Comparison of ENCODE assay signal across 30 cellular contexts in genomic region chr2:96402591-96402990, GRCh38.
"Had no signal": no experiment of that assay in that cellular context is flagged by ENCODE, and none has a peak within 500 bp of the region (broad histone marks: within the 10 kb centered on the region; RNA-seq: fewer than 3 reads in every experiment).

No MANE protein-coding gene starts in this region.

- H3K4me3 Mint-ChIP-seq: activated CD8-positive, alpha-beta T cell treated with anti-CD3 and anti-CD28 coated beads, Interleukin-2, amount 10 ng/mL, durations not matched to agents 7 days and 5 days; activated naive CD4-positive, alpha-beta T cell treated with anti-CD3 and anti-CD28 coated beads, Interleukin-2, amount 10 ng/mL, durations not matched to agents 7 days and 5 days; activated naive CD8-positive, alpha-beta T cell; activated naive CD8-positive, alpha-beta T cell treated with anti-CD3 and anti-CD28 coated beads, Interleukin-2, amount 50 U/mL, for 24 hours; brain; T-helper 1 cell treated with Interleukin-12 subunit alpha and Interleukin-12 subunit beta and Interleukin-4 antibody, amounts not matched to agents 30 μg/mL and 1 μg/mL, for 36 hours; T-helper 2 cell treated with Interferon-gamma antibody and Interleukin-4, amounts not matched to agents 5 μg/mL and 100 μg/mL, for 36 hours; WTC11 had no signal

- H3K27me3 ChIP-seq: SJSA1 had no signal

- H3K36me3 ChIP-seq: SJSA1 had no signal

- H3K4me3 ChIP-seq: K562, SJSA1 had no signal

- H3K27ac Mint-ChIP-seq: activated CD8-positive, alpha-beta T cell treated with anti-CD3 and anti-CD28 coated beads, Interleukin-2, amount 10 ng/mL, durations not matched to agents 7 days and 5 days; activated naive CD4-positive, alpha-beta T cell treated with anti-CD3 and anti-CD28 coated beads, Interleukin-2, amount 10 ng/mL, durations not matched to agents 7 days and 5 days; activated naive CD8-positive, alpha-beta T cell; activated naive CD8-positive, alpha-beta T cell treated with anti-CD3 and anti-CD28 coated beads, Interleukin-2, amount 50 U/mL, for 24 hours; brain; T-helper 1 cell treated with Interleukin-12 subunit alpha and Interleukin-12 subunit beta and Interleukin-4 antibody, amounts not matched to agents 30 μg/mL and 1 μg/mL, for 36 hours; T-helper 2 cell treated with Interferon-gamma antibody and Interleukin-4, amounts not matched to agents 5 μg/mL and 100 μg/mL, for 36 hours; WTC11 had no signal

- H3K9me3 ChIP-seq: SJSA1, SK-N-SH had no signal

- H3K9me3 Mint-ChIP-seq: activated naive CD4-positive, alpha-beta T cell treated with anti-CD3 and anti-CD28 coated beads, Interleukin-2, amount 10 ng/mL, durations not matched to agents 7 days and 5 days; activated naive CD8-positive, alpha-beta T cell treated with anti-CD3 and anti-CD28 coated beads, Interleukin-2, amount 50 U/mL, for 24 hours; brain; T-helper 1 cell treated with Interleukin-12 subunit alpha and Interleukin-12 subunit beta and Interleukin-4 antibody, amounts not matched to agents 30 μg/mL and 1 μg/mL, for 36 hours; T-helper 2 cell treated with Interferon-gamma antibody and Interleukin-4, amounts not matched to agents 5 μg/mL and 100 μg/mL, for 36 hours; WTC11 had no signal

- H3K27ac ChIP-seq: SJSA1 had no signal

- H3K9ac ChIP-seq: SK-N-SH had no signal

- FAIRE-seq: bronchial epithelial cell, K562, TTC549 had no signal

- DNase-seq: activated CD4-positive, alpha-beta T cell treated with anti-CD3 and anti-CD28 coated beads for 4 hours; activated CD8-positive, alpha-beta memory T cell treated with anti-CD3 and anti-CD28 coated beads, Interleukin-2, amount 50 U/mL, for 48 hours; activated CD8-positive, alpha-beta T cell treated with anti-CD3 and anti-CD28 coated beads, Interleukin-2, amount 10 ng/mL, durations not matched to agents 7 days and 5 days; activated effector memory CD4-positive, alpha-beta T cell treated with Interleukin-2 at 50 U/mL for 16 hours; activated naive CD4-positive, alpha-beta T cell treated with anti-CD3 and anti-CD28 coated beads, Interleukin-2, amount 10 ng/mL, durations not matched to agents 7 days and 5 days; activated naive CD8-positive, alpha-beta T cell treated with anti-CD3 and anti-CD28 coated beads, Interleukin-2, amount 50 U/mL, for 24 hours; activated T-cell treated with anti-CD3 and anti-CD28 coated beads, Interleukin-2, amount 50 U/mL, for 48 hours; anterior cingulate cortex; central memory CD4-positive, alpha-beta T cell; IMR-90; NCI-H1092 treated with DMSO at 0.1 percent for 48 hours; NCI-H1417; NCI-H146; NCI-H187; NCI-H2107; NCI-H2171; NCI-H510A; NCI-H526; NCI-H748 treated with DMSO at 0.1 percent for 48 hours; SHP77; SK-N-SH had no signal

- H3K27me3 Mint-ChIP-seq: activated naive CD8-positive, alpha-beta T cell; activated naive CD8-positive, alpha-beta T cell treated with anti-CD3 and anti-CD28 coated beads, Interleukin-2, amount 50 U/mL, for 24 hours had no signal

- H3K36me3 Mint-ChIP-seq: activated naive CD4-positive, alpha-beta T cell treated with anti-CD3 and anti-CD28 coated beads, Interleukin-2, amount 10 ng/mL, durations not matched to agents 7 days and 5 days; activated naive CD8-positive, alpha-beta T cell; brain; WTC11 had no signal
